ENCODE assay signal across 1 cellular context in the genomic region with DNA sequence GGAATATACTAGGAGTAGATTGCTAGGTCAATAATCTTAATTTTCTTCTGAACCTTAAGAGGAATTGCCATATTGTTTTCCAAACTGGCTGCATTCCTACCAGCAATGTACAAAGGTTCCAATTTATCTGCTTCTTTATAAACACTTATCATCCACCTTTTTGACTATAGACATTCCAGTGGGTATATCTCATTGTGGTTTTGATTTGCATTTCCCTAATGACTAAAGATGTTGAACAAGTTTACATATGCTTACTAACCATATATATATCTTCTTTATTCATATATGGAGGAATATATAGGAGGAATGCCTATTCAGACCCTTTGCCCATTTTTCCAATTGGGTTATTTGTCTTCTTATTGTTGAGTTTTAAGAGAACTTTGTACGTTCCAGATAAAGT.
TF ChIP-seq lines count a peak whose summit lies in the region.

No MANE protein-coding gene starts in this region.

TF ChIP-seq in IMR-90, 13 proteins besides CTCF, POLR2A, EP300 and RAD21:
- TF ChIP-seq NFE2L2 (IDR thresholded peaks at IDR 0.05; ENCODE audit: low read depth, low read length) (no peak), RCOR1 (IDR thresholded peaks at IDR 0.05; ENCODE audit: insufficient replicate concordance, low read length) (no peak), SMC3 (IDR thresholded peaks at IDR 0.05; ENCODE audit: low read depth, low read length) (no peak), MAFK (IDR thresholded peaks at IDR 0.05; ENCODE audit: low read depth, low read length) (no peak), CEBPB (IDR thresholded peaks at IDR 0.05; ENCODE audit: low read depth, low read length) (no peak), RFX5 (IDR thresholded peaks at IDR 0.05; ENCODE audit: low read depth, low read length) (no peak)
- TF ChIP-seq, protein P1, sequence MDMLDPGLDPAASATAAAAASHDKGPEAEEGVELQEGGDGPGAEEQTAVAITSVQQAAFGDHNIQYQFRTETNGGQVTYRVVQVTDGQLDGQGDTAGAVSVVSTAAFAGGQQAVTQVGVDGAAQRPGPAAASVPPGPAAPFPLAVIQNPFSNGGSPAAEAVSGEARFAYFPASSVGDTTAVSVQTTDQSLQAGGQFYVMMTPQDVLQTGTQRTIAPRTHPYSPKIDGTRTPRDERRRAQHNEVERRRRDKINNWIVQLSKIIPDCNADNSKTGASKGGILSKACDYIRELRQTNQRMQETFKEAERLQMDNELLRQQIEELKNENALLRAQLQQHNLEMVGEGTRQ (IDR thresholded peaks at IDR 0.05; ENCODE audit: low read depth, low read length) = no peak
- TF ChIP-seq, protein P2, sequence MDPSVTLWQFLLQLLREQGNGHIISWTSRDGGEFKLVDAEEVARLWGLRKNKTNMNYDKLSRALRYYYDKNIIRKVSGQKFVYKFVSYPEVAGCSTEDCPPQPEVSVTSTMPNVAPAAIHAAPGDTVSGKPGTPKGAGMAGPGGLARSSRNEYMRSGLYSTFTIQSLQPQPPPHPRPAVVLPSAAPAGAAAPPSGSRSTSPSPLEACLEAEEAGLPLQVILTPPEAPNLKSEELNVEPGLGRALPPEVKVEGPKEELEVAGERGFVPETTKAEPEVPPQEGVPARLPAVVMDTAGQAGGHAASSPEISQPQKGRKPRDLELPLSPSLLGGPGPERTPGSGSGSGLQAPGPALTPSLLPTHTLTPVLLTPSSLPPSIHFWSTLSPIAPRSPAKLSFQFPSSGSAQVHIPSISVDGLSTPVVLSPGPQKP (IDR thresholded peaks at IDR 0.05; ENCODE audit: borderline replicate concordance, low read depth, low read length) = no peak
